In genomic region chr17:40884708-40885512, GRCh38 we compare ENCODE assay signal across 1 cellular context.
TF ChIP-seq lines count a peak whose summit lies in the region.

TSS of gene KRT20 (minus strand) at chr17:40885242. CDS start at chr17:40885185, 57 bp downstream.

TF ChIP-seq in HepG2, 621 proteins besides CTCF, POLR2A, EP300 and RAD21:
- TF ChIP-seq ZNF142 (CRISPR knock-in tag; IDR thresholded peaks at IDR 0.05) (no peak), CCAR2 (optimal IDR thresholded peaks at IDR 0.05; ENCODE audit: low read depth, low read length) (peak; percentile 56)
